ENCODE assay signal across 10 cellular contexts in the genomic region with DNA sequence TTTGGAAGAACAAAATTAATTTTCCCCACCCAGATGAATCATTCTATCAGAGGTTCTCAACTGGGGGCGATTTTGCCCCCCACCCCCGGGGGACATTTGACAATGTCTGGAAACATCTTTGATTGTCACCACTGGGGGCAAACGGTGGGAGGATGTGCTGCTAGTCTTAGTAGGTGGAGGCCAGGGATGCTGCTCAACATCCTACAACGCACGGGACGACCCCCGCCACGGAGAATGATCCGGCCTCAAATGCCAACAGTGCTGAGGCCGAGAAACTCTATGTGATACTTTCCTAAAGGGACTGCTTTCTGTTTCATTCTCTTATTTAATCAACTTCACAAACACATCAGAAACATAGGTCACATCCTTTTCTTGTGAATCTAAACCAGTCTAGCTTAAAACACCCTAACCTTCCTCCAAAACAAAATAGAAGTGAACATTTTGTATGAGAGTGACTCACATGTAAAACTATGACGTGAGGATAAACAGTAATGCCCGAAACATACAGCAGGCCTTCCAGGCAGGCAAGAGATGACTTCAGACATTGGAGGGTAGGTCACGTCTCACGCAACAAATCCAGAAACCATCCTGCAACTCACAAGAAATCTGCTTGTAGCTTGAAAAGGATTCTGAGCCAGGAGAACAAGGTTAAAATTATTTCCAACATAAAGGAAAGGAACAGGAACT. TPM values are rescaled to one million over a fixed set of nuclear protein-coding genes. Genes with fewer than 3 reads are reported as not detected.
DNase-seq lines count a peak whose midpoint lies in the region; ATAC-seq and TF ChIP-seq lines count a peak whose summit lies in the region.
"Had no signal": no experiment of that assay in that cellular context is flagged by ENCODE, and none has a peak within 500 bp of the region (broad histone marks: within the 10 kb centered on the region; RNA-seq: fewer than 3 reads in every experiment).

No MANE protein-coding gene starts in this region.

- ATAC-seq in esophagus mucosa: peak; percentile 45
- ATAC-seq: HCT116 had no signal

- H3K27me3 Mint-ChIP-seq in activated CD4-positive, alpha-beta T cell treated with anti-CD3 and anti-CD28 coated beads, Interleukin-2, amount 10 ng/mL, durations not matched to agents 24 days and 14 days: no peaks in the 10 kb centered on the region

- no peak for TF ChIP-seq EP300 in suprapubic skin (IDR thresholded peaks at IDR 0.05)

- intact Hi-C loops in activated CD4-positive, alpha-beta T cell treated with anti-CD3 and anti-CD28 coated beads, Interleukin-2, amount 10 ng/mL, durations not matched to agents 24 days and 14 days (cut with micrococcal nuclease): loop anchor here (1.0 to 10.0 kb wide), 5 partner anchors 37 to 544 kb away; partner anchors contain the start of genes BRWD1, ETS2 and PSMG1

- 76% methylated on average over 14 of the region's 14 CpGs for WGBS in suprapubic skin

- no peak for TF ChIP-seq CTCF in BE2C (IDR thresholded peaks at IDR 0.05; ENCODE audit: low read depth, low read length)
- no peak for TF ChIP-seq CTCF in suprapubic skin (IDR thresholded peaks at IDR 0.05)

- H3K9me3 Mint-ChIP-seq in activated CD4-positive, alpha-beta T cell treated with anti-CD3 and anti-CD28 coated beads, Interleukin-2, amount 10 ng/mL, durations not matched to agents 24 days and 14 days: peaks cover 4% of the 10 kb centered on the region

- H3K36me3 ChIP-seq in BE2C: no peaks in the 10 kb centered on the region
- no peaks in the 10 kb centered on the region for H3K36me3 ChIP-seq in suprapubic skin

- H3K4me1 ChIP-seq in BE2C (no peaks in the 10 kb centered on the region), suprapubic skin (peaks cover 16% of the 10 kb centered on the region)

- TF ChIP-seq POLR2A in suprapubic skin (IDR thresholded peaks at IDR 0.05): no peak

- peaks cover 39% of the 10 kb centered on the region for H3K4me1 Mint-ChIP-seq in activated CD4-positive, alpha-beta T cell treated with anti-CD3 and anti-CD28 coated beads, Interleukin-2, amount 10 ng/mL, durations not matched to agents 24 days and 14 days

- H3K4me3 ChIP-seq in GM08714 (ENCODE audit: low read length) (peak overlapping the region; percentile 14; the same call in 1 of the 2 replicates), BE2C (ENCODE audit: low read depth, low read length) (no peak overlapping the region), suprapubic skin (no peak overlapping the region)

- H3K27me3 ChIP-seq in BE2C (no peaks in the 10 kb centered on the region; the same call in 1 of the 2 replicates), suprapubic skin (no peaks in the 10 kb centered on the region)

- peaks cover 3% of the 10 kb centered on the region for H3K36me3 Mint-ChIP-seq in activated CD4-positive, alpha-beta T cell treated with anti-CD3 and anti-CD28 coated beads, Interleukin-2, amount 10 ng/mL, durations not matched to agents 24 days and 14 days (ENCODE audit: low read depth)

- peak; percentile 84 for DNase-seq in activated CD4-positive, alpha-beta T cell treated with anti-CD3 and anti-CD28 coated beads, Interleukin-2, amount 10 ng/mL, durations not matched to agents 24 days and 14 days
- peak in 2 of 3 experiments; percentile 21 to 49 for DNase-seq in stimulated activated CD4-positive, alpha-beta T cell treated with anti-CD3 and anti-CD28 coated beads, TNF-alpha, amount 100 ng/mL, for 4 hours (ENCODE audit: low read depth in 3 of 3)
- DNase-seq in NCI-H1694 (lab: John Stamatoyannopoulos, UW) (no peak), BE2C (no peak), suprapubic skin (ENCODE audit: low spot score in 2 of 2) (no peak), Ammon's horn (ENCODE audit: low spot score) (no peak)

- H3K9me3 ChIP-seq in BE2C (peaks cover 3% of the 10 kb centered on the region; the same call in 1 of the 2 replicates), suprapubic skin (no peaks in the 10 kb centered on the region)

- peak overlapping the region; percentile 81 for H3K4me3 Mint-ChIP-seq in activated CD4-positive, alpha-beta T cell treated with anti-CD3 and anti-CD28 coated beads, Interleukin-2, amount 10 ng/mL, durations not matched to agents 24 days and 14 days
- H3K4me3 Mint-ChIP-seq: dendritic cell treated with granulocyte-macrophage colony-stimulating factor and Interleukin-4, amounts not matched to agents 40 ng/mL and 50 ng/mL, for 4 days had no signal

- H3K27ac Mint-ChIP-seq in activated CD4-positive, alpha-beta T cell treated with anti-CD3 and anti-CD28 coated beads, Interleukin-2, amount 10 ng/mL, durations not matched to agents 24 days and 14 days: peak overlapping the region; percentile 93

- H3K27ac ChIP-seq in suprapubic skin: no peak overlapping the region

RNA-seq across cellular contexts. Expression of gene ETS2, which starts 37.2 kb away (rescaled TPM):
- 28.6 and 30.4 TPM in 2 replicates for total RNA-seq in activated CD4-positive, alpha-beta T cell treated with anti-CD3 and anti-CD28 coated beads, Interleukin-2, amount 10 ng/mL, durations not matched to agents 24 days and 14 days
- total RNA-seq in esophagus mucosa (89.5 TPM), suprapubic skin (100 to 1,000 TPM; 198 to 510 (median 416) TPM)
- polyA plus RNA-seq in BE2C (2012; ENCODE audit: insufficient read depth, insufficient read length, low read depth): 21.9 TPM

Comparison
In these comparisons a context has a peak if more than half of its experiments do, and no peak if none do; other contexts are left out.
1. DNase-seq: peak in activated CD4-positive, alpha-beta T cell treated with anti-CD3 and anti-CD28 coated beads, Interleukin-2, amount 10 ng/mL, durations not matched to agents 24 days and 14 days (single experiment) and stimulated activated CD4-positive, alpha-beta T cell treated with anti-CD3 and anti-CD28 coated beads, TNF-alpha, amount 100 ng/mL, for 4 hours (2 of 3); none in NCI-H1694 (single experiment), BE2C (single experiment), suprapubic skin (0 of 2) and Ammon's horn (single experiment).